9 cellular contexts compared by ENCODE assay signal in the genomic region with DNA sequence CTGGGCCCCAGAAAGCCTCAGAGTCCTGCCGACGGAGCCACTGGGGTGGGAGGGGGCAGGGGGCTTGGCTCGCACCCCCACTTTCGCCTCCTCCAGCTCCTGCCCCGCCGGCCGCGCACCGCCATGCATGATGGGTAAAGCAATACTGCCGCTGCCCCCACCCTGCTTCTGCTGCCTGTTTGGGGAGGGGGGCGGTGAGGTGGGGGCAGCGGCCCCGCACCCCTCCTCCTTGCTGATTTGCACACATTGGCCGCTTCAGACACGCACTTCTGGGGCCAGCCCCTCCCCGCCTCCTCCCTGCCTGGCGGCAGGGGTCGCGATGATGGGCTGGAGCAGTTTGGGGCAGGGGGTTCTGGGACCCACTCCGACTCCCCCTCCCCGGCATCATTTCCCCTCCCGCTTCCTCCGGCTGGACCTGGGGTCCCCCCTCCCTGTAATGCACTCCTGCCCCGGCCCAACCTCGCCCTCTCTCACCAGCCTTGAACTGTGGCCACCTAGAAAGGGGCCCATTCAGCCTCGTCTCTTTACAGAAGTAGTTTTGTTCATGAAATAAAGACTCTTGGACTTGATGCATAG. TPM values are rescaled to one million over a fixed set of nuclear protein-coding genes. Genes with fewer than 3 reads are reported as not detected.
A peak's percentile ranks its signal among the peaks of the same experiment; 100 is the strongest.
DNase-seq lines count a peak whose midpoint lies in the region; ATAC-seq and TF ChIP-seq lines count a peak whose summit lies in the region.
"Had no signal": no experiment of that assay in that cellular context is flagged by ENCODE, and none has a peak within 500 bp of the region (broad histone marks: within the 10 kb centered on the region; RNA-seq: fewer than 3 reads in every experiment).

No MANE protein-coding gene starts in this region.

- H3K4me3 ChIP-seq in brain microvascular endothelial cell (ENCODE audit: low read depth, low read length) (peak overlapping the region; percentile 24), muscle layer of duodenum (ENCODE audit: low read depth in 1 of 2, low read length in 2 of 2) (peak overlapping the region; percentile 15 to 41), transverse colon (peak overlapping the region in 1 of 4 donors; percentile 1)

- H3K27ac ChIP-seq in brain microvascular endothelial cell: no peak overlapping the region
- H3K27ac ChIP-seq in muscle layer of duodenum (ENCODE audit: low read length): no peak overlapping the region
- H3K27ac ChIP-seq in transverse colon: peak overlapping the region; percentile 22 to 55 (median 46)

- no peaks in the 10 kb centered on the region for H3K9me3 ChIP-seq in muscle layer of duodenum (ENCODE audit: control insufficient read depth in 1 of 2, low read length in 2 of 2)
- no peaks in the 10 kb centered on the region for H3K9me3 ChIP-seq in transverse colon

- H3K36me3 ChIP-seq in brain microvascular endothelial cell (replicated peaks) (no peaks in the 10 kb centered on the region), muscle layer of duodenum (ENCODE audit: control insufficient read depth in 1 of 2, insufficient read depth in 2 of 2, low read length in 2 of 2) (no peaks in the 10 kb centered on the region), transverse colon (no peaks in the 10 kb centered on the region)

- no peak for TF ChIP-seq CTCF in brain microvascular endothelial cell (IDR thresholded peaks at IDR 0.05; ENCODE audit: low read depth, low read length, missing control alignments)
- no peak for TF ChIP-seq CTCF in transverse colon (IDR thresholded peaks at IDR 0.05)
- no peak for TF ChIP-seq CTCF in Calu3 (IDR thresholded peaks at IDR 0.05; ENCODE audit: unreplicated experiment)

- CTCF ChIA-PET in activated naive CD4-positive, alpha-beta T cell treated with anti-CD3 and anti-CD28 coated beads, Interleukin-2, amount 10 ng/mL, durations not matched to agents 7 days and 5 days (lab: Charles Lee): no interaction called here
- CTCF ChIA-PET in Calu3 (lab: Charles Lee): no interaction called here

- H3K27me3 ChIP-seq in brain microvascular endothelial cell (replicated peaks) (no peaks in the 10 kb centered on the region), muscle layer of duodenum (ENCODE audit: low read depth, low read length) (no peaks in the 10 kb centered on the region), transverse colon (peaks cover 23% of the 10 kb centered on the region)

- DNase-seq in activated naive CD4-positive, alpha-beta T cell treated with anti-CD3 and anti-CD28 coated beads, Interleukin-2, amount 10 ng/mL, durations not matched to agents 7 days and 5 days: no peak
- no peak for DNase-seq in activated naive CD4-positive, alpha-beta T cell treated with Interleukin-2 at 50 U/mL for 16 hours
- no peak for DNase-seq in brain microvascular endothelial cell
- DNase-seq in transverse colon: no peak
- DNase-seq in NOMO-1 treated with DMSO at 0.1 percent for 48 hours (lab: John Stamatoyannopoulos, UW; ENCODE audit: unreplicated experiment): no peak
- DNase-seq in Calu3: no peak
- DNase-seq: NCI-H345 had no signal

- no peak for ATAC-seq in HG02623 (IDR thresholded peaks at IDR 0.05; ENCODE audit: unreplicated experiment)

- 13 to 32% methylated on average over 3 to 16 of the region's 26 CpGs for WGBS in transverse colon (ENCODE audit: low coverage in 1 of 2), 2 donors

- H3K4me1 ChIP-seq in muscle layer of duodenum (ENCODE audit: control insufficient read depth in 1 of 2, insufficient read depth in 2 of 2, low read length in 2 of 2) (peaks cover 0 to 22% of the 10 kb centered on the region in 2 donors), transverse colon (peaks cover 14 to 37% (median 23%) of the 10 kb centered on the region in 4 donors)

- peaks cover 68% of the 10 kb centered on the region for H3K27me3 Mint-ChIP-seq in activated naive CD4-positive, alpha-beta T cell treated with anti-CD3 and anti-CD28 coated beads, Interleukin-2, amount 10 ng/mL, durations not matched to agents 7 days and 5 days
- H3K27me3 Mint-ChIP-seq in Calu3 (ENCODE audit: unreplicated experiment): no peaks in the 10 kb centered on the region

- intact Hi-C loops in transverse colon (cut with DNase I; ENCODE audit: low total_unique reads): no loop called here
- intact Hi-C loops in Calu3 (cut with micrococcal nuclease; ENCODE audit: unreplicated experiment): no loop called here

- no TSS peak for BruUV-seq in Calu3 (replicated peaks; lab: Mats Ljungman, UMichigan)

- peak overlapping the region; percentile 42 for H3K4me3 Mint-ChIP-seq in activated naive CD4-positive, alpha-beta T cell treated with anti-CD3 and anti-CD28 coated beads, Interleukin-2, amount 10 ng/mL, durations not matched to agents 7 days and 5 days
- no peak overlapping the region for H3K4me3 Mint-ChIP-seq in Calu3 (ENCODE audit: low read depth, unreplicated experiment)

- no peak for TF ChIP-seq EP300 in transverse colon (IDR thresholded peaks at IDR 0.05; ENCODE audit: low read depth)

- in situ Hi-C loops in brain microvascular endothelial cell (cut with HindIII; ENCODE audit: low pct_ligation_motif_present, low sequenced_read_pairs): no loop called here
- in situ Hi-C loops in transverse colon (cut with MboI; ENCODE audit: low pct_ligation_motif_present in 1 of 4, low pct_unique_long_range_greater_than_20kb in 1 of 4, low sequenced_read_pairs in 3 of 4): no loop called here

- H3K4me1 Mint-ChIP-seq in activated naive CD4-positive, alpha-beta T cell treated with anti-CD3 and anti-CD28 coated beads, Interleukin-2, amount 10 ng/mL, durations not matched to agents 7 days and 5 days: peaks cover 20% of the 10 kb centered on the region
- peaks cover 33% of the 10 kb centered on the region for H3K4me1 Mint-ChIP-seq in Calu3 (ENCODE audit: low read depth, unreplicated experiment)

- H3K36me3 Mint-ChIP-seq in activated naive CD4-positive, alpha-beta T cell treated with anti-CD3 and anti-CD28 coated beads, Interleukin-2, amount 10 ng/mL, durations not matched to agents 7 days and 5 days: no peaks in the 10 kb centered on the region
- peaks cover 11% of the 10 kb centered on the region for H3K36me3 Mint-ChIP-seq in Calu3 (ENCODE audit: insufficient read depth, unreplicated experiment)

- TF ChIP-seq POLR2A in transverse colon (IDR thresholded peaks at IDR 0.05): no peak

- no peaks in the 10 kb centered on the region for H3K9me3 Mint-ChIP-seq in activated naive CD4-positive, alpha-beta T cell treated with anti-CD3 and anti-CD28 coated beads, Interleukin-2, amount 10 ng/mL, durations not matched to agents 7 days and 5 days
- no peaks in the 10 kb centered on the region for H3K9me3 Mint-ChIP-seq in Calu3 (ENCODE audit: low read depth, unreplicated experiment)

- H3K27ac Mint-ChIP-seq in activated naive CD4-positive, alpha-beta T cell treated with anti-CD3 and anti-CD28 coated beads, Interleukin-2, amount 10 ng/mL, durations not matched to agents 7 days and 5 days: no peak overlapping the region
- H3K27ac Mint-ChIP-seq in Calu3 (ENCODE audit: unreplicated experiment): no peak overlapping the region

RNA-seq across cellular contexts. Expression of gene HPN, which starts 1.6 kb away (rescaled TPM):
- total RNA-seq in transverse colon: under 1 TPM in 2 of 4 donors, not detected in 2; 0.32 to 0.68 TPM
- 1.4 and 2.2 TPM in 2 replicates for total RNA-seq in Calu3 (2022)

RNA-seq across cellular contexts. Expression of gene SCN1B, which starts 9.7 kb away (rescaled TPM):
- total RNA-seq in transverse colon (10 to 100 TPM in 1 of 4 donors, 1 to 10 TPM in 2, under 1 TPM in 1; 0.60 to 14.2 (median 3.2) TPM), Calu3 (2022) (1.4 and 2.1 TPM in 2 replicates)

RNA-seq across cellular contexts. Expression of gene GRAMD1A, which starts 39.8 kb away (rescaled TPM):
- 10 to 100 TPM; 14.2 to 32.1 (median 21.6) TPM for total RNA-seq in transverse colon
- total RNA-seq in Calu3 (2022): 114 and 126 TPM in 2 replicates

Comparison
In these comparisons a context has a peak if more than half of its experiments do, and no peak if none do; other contexts are left out.
1. H3K27ac ChIP-seq: peak in transverse colon (4 of 4); none in brain microvascular endothelial cell (single experiment) and muscle layer of duodenum (single experiment).